21 cellular contexts compared by ENCODE assay signal in the genomic region with DNA sequence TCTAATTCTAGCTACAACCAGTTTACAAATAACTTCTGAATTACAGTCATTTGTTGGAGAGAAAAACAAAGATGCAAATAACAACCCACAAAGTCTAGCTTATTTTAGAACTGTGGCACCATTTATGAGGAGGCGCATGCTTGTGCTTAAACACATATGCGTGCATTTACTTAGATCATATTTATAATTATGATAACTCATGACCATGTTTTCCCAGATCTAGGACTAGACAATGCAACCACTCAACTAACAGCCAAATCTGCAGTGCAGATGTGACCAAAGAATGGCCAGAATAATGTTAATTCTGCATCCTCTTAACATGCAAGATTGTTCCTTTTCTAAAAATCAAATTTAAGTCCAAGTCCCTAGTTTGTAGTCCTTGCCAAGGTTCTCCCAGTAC.
"Had no signal": no experiment of that assay in that cellular context is flagged by ENCODE, and none has a peak within 500 bp of the region (broad histone marks: within the 10 kb centered on the region; RNA-seq: fewer than 3 reads in every experiment).

No MANE protein-coding gene starts in this region.

- H3K27me3 ChIP-seq: colonic mucosa, esophagus muscularis mucosa, esophagus squamous epithelium, foreskin keratinocyte, gastrocnemius medialis, gastroesophageal sphincter, heart left ventricle had no signal

- DNase-seq: colonic mucosa; cortex of kidney; dermis blood vessel endothelial cell; dorsolateral prefrontal cortex; effector CD4-positive, alpha-beta T cell; effector CD8-positive, alpha-beta T cell; effector memory CD4-positive, alpha-beta T cell; effector memory CD8-positive, alpha-beta T cell; endodermal cell; erythroblast; esophagus squamous epithelium; foreskin keratinocyte; gastrocnemius medialis; glutamatergic neuron; head of caudate nucleus; heart left ventricle; heart right ventricle had no signal

- H3K36me3 ChIP-seq: colonic mucosa, esophagus muscularis mucosa, esophagus squamous epithelium, gastrocnemius medialis, gastroesophageal sphincter, heart left ventricle, heart right ventricle had no signal

- H3K27ac ChIP-seq: colonic mucosa, coronary artery, dorsolateral prefrontal cortex, epithelial cell of prostate, esophagus muscularis mucosa, esophagus squamous epithelium, foreskin keratinocyte, gastrocnemius medialis, gastroesophageal sphincter, heart left ventricle, heart right ventricle had no signal

- H3K4me1 ChIP-seq: colonic mucosa, esophagus muscularis mucosa, esophagus squamous epithelium, foreskin keratinocyte, gastrocnemius medialis, gastroesophageal sphincter, heart left ventricle, heart right ventricle had no signal

- H3K4me3 ChIP-seq: colonic mucosa, coronary artery, dorsolateral prefrontal cortex, esophagus muscularis mucosa, esophagus squamous epithelium, gastrocnemius medialis, gastroesophageal sphincter, heart left ventricle, heart right ventricle had no signal

- H3K9me3 ChIP-seq: colonic mucosa had no signal
